Comparison of ENCODE assay signal across 1 cellular context in the genomic region with DNA sequence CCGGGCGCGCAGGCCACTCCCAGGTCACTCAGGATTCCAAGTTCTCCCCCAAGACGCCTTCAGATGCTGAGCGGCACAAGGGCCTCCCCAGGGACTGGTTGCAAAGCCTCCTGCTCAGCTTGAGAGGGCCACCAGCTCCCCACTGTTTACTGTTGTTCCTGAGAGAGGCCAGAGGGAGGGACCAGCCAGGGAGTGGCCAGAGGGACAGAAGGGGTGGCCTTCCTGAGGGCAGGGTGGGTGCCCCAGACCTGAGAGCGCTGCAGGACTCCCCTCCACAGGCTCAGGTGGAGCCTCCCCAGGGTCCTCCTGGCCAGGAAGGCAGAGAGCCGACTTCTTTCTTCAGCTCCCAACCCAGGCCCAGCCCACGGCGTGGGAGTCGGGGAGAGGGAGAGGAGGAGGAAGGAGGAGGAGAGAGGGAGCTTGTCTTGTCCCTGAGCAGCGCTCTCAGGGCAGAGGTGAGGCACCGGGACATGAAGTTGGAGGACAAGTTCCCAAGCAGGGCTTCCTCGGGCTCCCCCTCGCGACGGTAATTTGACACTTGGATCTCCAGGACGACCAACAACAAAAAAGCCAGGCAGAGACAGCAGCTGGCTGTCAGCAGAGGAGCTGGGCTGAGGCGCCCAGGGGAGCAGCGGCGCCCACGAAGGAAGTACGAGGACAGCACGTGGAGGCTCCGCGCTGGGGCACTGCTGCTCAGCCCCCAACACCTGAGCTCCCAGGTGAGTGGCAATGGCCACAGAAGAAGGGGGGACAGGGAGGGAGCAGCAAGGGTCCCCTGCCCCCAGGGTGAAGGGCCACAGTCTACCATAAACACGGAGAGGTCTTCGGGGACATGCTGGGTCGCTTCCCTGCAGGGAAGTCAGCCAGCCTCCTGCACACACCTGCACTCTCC.
TF ChIP-seq lines count a peak whose summit lies in the region.

No MANE protein-coding gene starts in this region.

TF ChIP-seq in K562, 482 proteins besides CTCF, POLR2A, EP300 and RAD21 (continued from another document and continues in another):
- TF ChIP-seq, protein P1, sequence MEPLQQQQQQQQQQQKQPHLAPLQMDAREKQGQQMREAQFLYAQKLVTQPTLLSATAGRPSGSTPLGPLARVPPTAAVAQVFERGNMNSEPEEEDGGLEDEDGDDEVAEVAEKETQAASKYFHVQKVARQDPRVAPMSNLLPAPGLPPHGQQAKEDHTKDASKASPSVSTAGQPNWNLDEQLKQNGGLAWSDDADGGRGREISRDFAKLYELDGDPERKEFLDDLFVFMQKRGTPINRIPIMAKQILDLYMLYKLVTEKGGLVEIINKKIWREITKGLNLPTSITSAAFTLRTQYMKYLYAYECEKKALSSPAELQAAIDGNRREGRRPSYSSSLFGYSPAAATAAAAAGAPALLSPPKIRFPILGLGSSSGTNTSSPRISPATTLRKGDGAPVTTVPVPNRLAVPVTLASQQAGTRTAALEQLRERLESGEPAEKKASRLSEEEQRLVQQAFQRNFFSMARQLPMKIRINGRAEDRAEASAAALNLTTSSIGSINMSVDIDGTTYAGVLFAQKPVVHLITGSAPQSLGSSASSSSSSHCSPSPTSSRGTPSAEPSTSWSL (CRISPR knock-in tag; IDR thresholded peaks at IDR 0.05; ENCODE audit: borderline replicate concordance) = no peak
- TF ChIP-seq E4F1 (CRISPR knock-in tag; IDR thresholded peaks at IDR 0.05; ENCODE audit: borderline replicate concordance) = no peak
- peak; percentile 90 for TF ChIP-seq RFX1 (IDR thresholded peaks at IDR 0.05)
- no peak for TF ChIP-seq ZFX (CRISPR knock-in tag; IDR thresholded peaks at IDR 0.05)
- TF ChIP-seq, protein P2, sequence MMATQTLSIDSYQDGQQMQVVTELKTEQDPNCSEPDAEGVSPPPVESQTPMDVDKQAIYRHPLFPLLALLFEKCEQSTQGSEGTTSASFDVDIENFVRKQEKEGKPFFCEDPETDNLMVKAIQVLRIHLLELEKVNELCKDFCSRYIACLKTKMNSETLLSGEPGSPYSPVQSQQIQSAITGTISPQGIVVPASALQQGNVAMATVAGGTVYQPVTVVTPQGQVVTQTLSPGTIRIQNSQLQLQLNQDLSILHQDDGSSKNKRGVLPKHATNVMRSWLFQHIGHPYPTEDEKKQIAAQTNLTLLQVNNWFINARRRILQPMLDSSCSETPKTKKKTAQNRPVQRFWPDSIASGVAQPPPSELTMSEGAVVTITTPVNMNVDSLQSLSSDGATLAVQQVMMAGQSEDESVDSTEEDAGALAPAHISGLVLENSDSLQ (IDR thresholded peaks at IDR 0.05) = peak; percentile 81
- TF ChIP-seq KLF6 (CRISPR knock-in tag; IDR thresholded peaks at IDR 0.05; ENCODE audit: borderline replicate concordance) = no peak
- no peak for TF ChIP-seq ETV6 (IDR thresholded peaks at IDR 0.05; ENCODE audit: borderline replicate concordance in 1 of 2, low read depth in 2 of 2, low read length in 1 of 2)
- no peak for TF ChIP-seq ETV6 (CRISPR knock-in tag; IDR thresholded peaks at IDR 0.05; ENCODE audit: borderline replicate concordance)
- TF ChIP-seq LEF1 (IDR thresholded peaks at IDR 0.05) = no peak
- TF ChIP-seq HOMEZ (CRISPR knock-in tag; IDR thresholded peaks at IDR 0.05) = no peak
- TF ChIP-seq, protein P3, sequence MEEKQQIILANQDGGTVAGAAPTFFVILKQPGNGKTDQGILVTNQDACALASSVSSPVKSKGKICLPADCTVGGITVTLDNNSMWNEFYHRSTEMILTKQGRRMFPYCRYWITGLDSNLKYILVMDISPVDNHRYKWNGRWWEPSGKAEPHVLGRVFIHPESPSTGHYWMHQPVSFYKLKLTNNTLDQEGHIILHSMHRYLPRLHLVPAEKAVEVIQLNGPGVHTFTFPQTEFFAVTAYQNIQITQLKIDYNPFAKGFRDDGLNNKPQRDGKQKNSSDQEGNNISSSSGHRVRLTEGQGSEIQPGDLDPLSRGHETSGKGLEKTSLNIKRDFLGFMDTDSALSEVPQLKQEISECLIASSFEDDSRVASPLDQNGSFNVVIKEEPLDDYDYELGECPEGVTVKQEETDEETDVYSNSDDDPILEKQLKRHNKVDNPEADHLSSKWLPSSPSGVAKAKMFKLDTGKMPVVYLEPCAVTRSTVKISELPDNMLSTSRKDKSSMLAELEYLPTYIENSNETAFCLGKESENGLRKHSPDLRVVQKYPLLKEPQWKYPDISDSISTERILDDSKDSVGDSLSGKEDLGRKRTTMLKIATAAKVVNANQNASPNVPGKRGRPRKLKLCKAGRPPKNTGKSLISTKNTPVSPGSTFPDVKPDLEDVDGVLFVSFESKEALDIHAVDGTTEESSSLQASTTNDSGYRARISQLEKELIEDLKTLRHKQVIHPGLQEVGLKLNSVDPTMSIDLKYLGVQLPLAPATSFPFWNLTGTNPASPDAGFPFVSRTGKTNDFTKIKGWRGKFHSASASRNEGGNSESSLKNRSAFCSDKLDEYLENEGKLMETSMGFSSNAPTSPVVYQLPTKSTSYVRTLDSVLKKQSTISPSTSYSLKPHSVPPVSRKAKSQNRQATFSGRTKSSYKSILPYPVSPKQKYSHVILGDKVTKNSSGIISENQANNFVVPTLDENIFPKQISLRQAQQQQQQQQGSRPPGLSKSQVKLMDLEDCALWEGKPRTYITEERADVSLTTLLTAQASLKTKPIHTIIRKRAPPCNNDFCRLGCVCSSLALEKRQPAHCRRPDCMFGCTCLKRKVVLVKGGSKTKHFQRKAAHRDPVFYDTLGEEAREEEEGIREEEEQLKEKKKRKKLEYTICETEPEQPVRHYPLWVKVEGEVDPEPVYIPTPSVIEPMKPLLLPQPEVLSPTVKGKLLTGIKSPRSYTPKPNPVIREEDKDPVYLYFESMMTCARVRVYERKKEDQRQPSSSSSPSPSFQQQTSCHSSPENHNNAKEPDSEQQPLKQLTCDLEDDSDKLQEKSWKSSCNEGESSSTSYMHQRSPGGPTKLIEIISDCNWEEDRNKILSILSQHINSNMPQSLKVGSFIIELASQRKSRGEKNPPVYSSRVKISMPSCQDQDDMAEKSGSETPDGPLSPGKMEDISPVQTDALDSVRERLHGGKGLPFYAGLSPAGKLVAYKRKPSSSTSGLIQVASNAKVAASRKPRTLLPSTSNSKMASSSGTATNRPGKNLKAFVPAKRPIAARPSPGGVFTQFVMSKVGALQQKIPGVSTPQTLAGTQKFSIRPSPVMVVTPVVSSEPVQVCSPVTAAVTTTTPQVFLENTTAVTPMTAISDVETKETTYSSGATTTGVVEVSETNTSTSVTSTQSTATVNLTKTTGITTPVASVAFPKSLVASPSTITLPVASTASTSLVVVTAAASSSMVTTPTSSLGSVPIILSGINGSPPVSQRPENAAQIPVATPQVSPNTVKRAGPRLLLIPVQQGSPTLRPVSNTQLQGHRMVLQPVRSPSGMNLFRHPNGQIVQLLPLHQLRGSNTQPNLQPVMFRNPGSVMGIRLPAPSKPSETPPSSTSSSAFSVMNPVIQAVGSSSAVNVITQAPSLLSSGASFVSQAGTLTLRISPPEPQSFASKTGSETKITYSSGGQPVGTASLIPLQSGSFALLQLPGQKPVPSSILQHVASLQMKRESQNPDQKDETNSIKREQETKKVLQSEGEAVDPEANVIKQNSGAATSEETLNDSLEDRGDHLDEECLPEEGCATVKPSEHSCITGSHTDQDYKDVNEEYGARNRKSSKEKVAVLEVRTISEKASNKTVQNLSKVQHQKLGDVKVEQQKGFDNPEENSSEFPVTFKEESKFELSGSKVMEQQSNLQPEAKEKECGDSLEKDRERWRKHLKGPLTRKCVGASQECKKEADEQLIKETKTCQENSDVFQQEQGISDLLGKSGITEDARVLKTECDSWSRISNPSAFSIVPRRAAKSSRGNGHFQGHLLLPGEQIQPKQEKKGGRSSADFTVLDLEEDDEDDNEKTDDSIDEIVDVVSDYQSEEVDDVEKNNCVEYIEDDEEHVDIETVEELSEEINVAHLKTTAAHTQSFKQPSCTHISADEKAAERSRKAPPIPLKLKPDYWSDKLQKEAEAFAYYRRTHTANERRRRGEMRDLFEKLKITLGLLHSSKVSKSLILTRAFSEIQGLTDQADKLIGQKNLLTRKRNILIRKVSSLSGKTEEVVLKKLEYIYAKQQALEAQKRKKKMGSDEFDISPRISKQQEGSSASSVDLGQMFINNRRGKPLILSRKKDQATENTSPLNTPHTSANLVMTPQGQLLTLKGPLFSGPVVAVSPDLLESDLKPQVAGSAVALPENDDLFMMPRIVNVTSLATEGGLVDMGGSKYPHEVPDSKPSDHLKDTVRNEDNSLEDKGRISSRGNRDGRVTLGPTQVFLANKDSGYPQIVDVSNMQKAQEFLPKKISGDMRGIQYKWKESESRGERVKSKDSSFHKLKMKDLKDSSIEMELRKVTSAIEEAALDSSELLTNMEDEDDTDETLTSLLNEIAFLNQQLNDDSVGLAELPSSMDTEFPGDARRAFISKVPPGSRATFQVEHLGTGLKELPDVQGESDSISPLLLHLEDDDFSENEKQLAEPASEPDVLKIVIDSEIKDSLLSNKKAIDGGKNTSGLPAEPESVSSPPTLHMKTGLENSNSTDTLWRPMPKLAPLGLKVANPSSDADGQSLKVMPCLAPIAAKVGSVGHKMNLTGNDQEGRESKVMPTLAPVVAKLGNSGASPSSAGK (IDR thresholded peaks at IDR 0.05) = peak; percentile 83
- no peak for TF ChIP-seq BHLHE40 (IDR thresholded peaks at IDR 0.05; ENCODE audit: low read length)
- TF ChIP-seq TSC22D4 (tag; IDR thresholded peaks at IDR 0.05) = no peak
- TF ChIP-seq BMI1 (IDR thresholded peaks at IDR 0.05; ENCODE audit: low read length) = no peak
- peak; percentile 74; the same call in 1 of the 2 replicates for TF ChIP-seq FOXJ2 (tag; IDR thresholded peaks at IDR 0.05)
- TF ChIP-seq, protein P4, sequence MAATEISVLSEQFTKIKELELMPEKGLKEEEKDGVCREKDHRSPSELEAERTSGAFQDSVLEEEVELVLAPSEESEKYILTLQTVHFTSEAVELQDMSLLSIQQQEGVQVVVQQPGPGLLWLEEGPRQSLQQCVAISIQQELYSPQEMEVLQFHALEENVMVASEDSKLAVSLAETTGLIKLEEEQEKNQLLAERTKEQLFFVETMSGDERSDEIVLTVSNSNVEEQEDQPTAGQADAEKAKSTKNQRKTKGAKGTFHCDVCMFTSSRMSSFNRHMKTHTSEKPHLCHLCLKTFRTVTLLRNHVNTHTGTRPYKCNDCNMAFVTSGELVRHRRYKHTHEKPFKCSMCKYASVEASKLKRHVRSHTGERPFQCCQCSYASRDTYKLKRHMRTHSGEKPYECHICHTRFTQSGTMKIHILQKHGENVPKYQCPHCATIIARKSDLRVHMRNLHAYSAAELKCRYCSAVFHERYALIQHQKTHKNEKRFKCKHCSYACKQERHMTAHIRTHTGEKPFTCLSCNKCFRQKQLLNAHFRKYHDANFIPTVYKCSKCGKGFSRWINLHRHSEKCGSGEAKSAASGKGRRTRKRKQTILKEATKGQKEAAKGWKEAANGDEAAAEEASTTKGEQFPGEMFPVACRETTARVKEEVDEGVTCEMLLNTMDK (IDR thresholded peaks at IDR 0.05; ENCODE audit: borderline replicate concordance, insufficient read depth, low read depth, low read length, poor library complexity, severe bottlenecking) = peak; percentile 60
- no peak for TF ChIP-seq SP2 (IDR thresholded peaks at IDR 0.05; ENCODE audit: extremely low read depth, low read depth, low read length, poor library complexity, severe bottlenecking)
- TF ChIP-seq HMGN3 (IDR thresholded peaks at IDR 0.05; ENCODE audit: borderline replicate concordance, extremely low read depth, insufficient read length, low read depth, low read length) = peak; percentile 59
- no peak for TF ChIP-seq TCF3 (CRISPR knock-in tag; IDR thresholded peaks at IDR 0.05)
- TF ChIP-seq, protein P5, sequence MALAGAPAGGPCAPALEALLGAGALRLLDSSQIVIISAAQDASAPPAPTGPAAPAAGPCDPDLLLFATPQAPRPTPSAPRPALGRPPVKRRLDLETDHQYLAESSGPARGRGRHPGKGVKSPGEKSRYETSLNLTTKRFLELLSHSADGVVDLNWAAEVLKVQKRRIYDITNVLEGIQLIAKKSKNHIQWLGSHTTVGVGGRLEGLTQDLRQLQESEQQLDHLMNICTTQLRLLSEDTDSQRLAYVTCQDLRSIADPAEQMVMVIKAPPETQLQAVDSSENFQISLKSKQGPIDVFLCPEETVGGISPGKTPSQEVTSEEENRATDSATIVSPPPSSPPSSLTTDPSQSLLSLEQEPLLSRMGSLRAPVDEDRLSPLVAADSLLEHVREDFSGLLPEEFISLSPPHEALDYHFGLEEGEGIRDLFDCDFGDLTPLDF (CRISPR knock-in tag; IDR thresholded peaks at IDR 0.05) = peak; percentile 71; the same call in 1 of the 2 replicates
- no peak for TF ChIP-seq ZNF644 (tag; IDR thresholded peaks at IDR 0.05; ENCODE audit: low read depth)
- TF ChIP-seq, protein P6, sequence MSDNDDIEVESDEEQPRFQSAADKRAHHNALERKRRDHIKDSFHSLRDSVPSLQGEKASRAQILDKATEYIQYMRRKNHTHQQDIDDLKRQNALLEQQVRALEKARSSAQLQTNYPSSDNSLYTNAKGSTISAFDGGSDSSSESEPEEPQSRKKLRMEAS (CRISPR knock-in tag; IDR thresholded peaks at IDR 0.05) = peak; percentile 70
- TF ChIP-seq ATF1 (CRISPR knock-in tag; IDR thresholded peaks at IDR 0.05) = no peak
- TF ChIP-seq ATF1 (tag; IDR thresholded peaks at IDR 0.05) = no peak
- TF ChIP-seq FOXP1 (CRISPR knock-in tag; IDR thresholded peaks at IDR 0.05) = 0 out of 2 replicates have a peak, but pooled peaks have one; percentile 9
- no peak for TF ChIP-seq EWSR1 (IDR thresholded peaks at IDR 0.05; ENCODE audit: borderline replicate concordance, low read depth, partially characterized antibody)
- no peak for TF ChIP-seq GATAD2A (IDR thresholded peaks at IDR 0.05)
- TF ChIP-seq MCM7 (IDR thresholded peaks at IDR 0.05) = no peak
- 0 out of 2 replicates have a peak, but pooled peaks have one; percentile 26 for TF ChIP-seq KLF16 (IDR thresholded peaks at IDR 0.05)
- TF ChIP-seq TGIF2 (CRISPR knock-in tag; IDR thresholded peaks at IDR 0.05) = peak; percentile 99
- TF ChIP-seq NEUROD1 (IDR thresholded peaks at IDR 0.05; ENCODE audit: borderline replicate concordance, low read depth, low read length, partially characterized antibody) = peak; percentile 49
- no peak for TF ChIP-seq ZNF184 (CRISPR knock-in tag; IDR thresholded peaks at IDR 0.05)
